ENCODE assay signal across 1 cellular context in the genomic region with DNA sequence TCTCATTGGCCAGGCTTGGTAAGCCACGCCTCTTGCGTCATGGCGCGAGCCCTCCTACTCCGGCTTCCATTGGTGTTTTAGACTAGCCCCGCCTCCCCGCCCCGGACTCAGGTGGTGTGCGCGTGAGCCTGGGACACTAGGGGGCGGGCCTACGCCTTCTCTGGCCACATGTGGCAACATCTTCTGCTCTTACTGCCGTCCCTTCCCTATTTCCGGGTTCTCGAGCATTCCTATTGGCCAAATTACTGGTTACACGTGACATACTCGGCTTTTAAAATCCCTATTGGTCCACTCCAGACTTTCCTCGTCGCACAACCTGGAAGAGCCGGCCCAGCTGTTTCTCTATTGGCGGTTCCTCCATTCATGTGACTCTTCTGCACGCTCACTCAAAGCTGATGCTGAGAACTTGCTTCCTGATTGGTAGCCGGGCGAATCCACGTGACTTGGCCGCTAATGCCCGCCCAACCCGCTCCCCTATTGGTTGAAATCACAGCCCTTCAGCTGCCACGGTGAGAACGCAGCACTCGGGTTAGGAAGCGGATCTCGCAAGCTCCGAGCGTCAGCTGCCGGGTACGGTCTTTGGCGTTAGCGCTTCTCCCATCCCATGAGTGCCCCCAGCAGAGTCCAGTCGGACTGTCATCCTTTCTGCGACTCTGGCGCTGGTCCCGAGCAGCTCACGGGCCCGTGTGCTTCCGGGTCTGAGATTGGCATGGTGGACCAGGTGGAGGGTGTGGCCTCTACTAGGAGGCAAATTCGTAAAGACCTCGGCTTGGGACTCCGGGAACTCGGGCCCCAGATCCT.
A peak's percentile ranks its signal among the peaks of the same experiment; 100 is the strongest.
TF ChIP-seq lines count a peak whose summit lies in the region.

A gene with protein sequence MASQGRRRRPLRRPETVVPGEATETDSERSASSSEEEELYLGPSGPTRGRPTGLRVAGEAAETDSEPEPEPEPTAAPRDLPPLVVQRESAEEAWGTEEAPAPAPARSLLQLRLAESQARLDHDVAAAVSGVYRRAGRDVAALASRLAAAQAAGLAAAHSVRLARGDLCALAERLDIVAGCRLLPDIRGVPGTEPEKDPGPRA (plus strand): TSS at position 523 of the 801 bp plus-strand sequence. CDS start 513 bp downstream, outside the sequence.

TF ChIP-seq in GM23338, 12 proteins besides CTCF, POLR2A, EP300 and RAD21:
- TF ChIP-seq STAT1 (IDR thresholded peaks at IDR 0.05; ENCODE audit: unreplicated experiment) (no peak), CREB1 (CRISPR knock-in tag; IDR thresholded peaks at IDR 0.05; ENCODE audit: low read depth) (peak; percentile 88), EZH2 (IDR thresholded peaks at IDR 0.05; ENCODE audit: low read depth, unreplicated experiment) (no peak)
